22 cellular contexts compared by ENCODE assay signal in the genomic region with DNA sequence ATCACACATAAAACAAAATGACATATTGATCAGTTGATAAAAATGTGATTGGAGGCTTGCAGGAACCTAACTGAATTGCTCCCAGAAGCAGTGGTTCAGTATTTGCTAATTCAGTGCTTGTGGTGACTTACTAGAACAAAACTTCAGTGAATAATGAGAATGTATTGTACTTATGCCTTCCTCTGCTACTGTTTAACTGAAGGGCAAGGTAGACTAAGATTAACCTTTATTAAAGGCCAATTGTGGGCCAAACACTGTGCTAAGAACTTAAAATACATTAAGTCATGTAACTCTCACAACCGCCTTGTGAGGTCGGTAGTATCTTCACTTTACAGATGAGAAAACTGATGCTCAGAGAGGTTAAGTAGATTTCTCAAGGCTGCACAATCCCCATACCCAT. TPM values are rescaled to one million over a fixed set of nuclear protein-coding genes. Genes with fewer than 3 reads are reported as not detected.
DNase-seq lines count a peak whose midpoint lies in the region; ATAC-seq, FAIRE-seq and TF ChIP-seq lines count a peak whose summit lies in the region.
"Had no signal": no experiment of that assay in that cellular context is flagged by ENCODE, and none has a peak within 500 bp of the region (broad histone marks: within the 10 kb centered on the region; RNA-seq: fewer than 3 reads in every experiment).

No MANE protein-coding gene starts in this region.

- H3K27ac Mint-ChIP-seq in astrocyte (ENCODE audit: unreplicated experiment): peak overlapping the region; percentile 94
- H3K27ac Mint-ChIP-seq: activated naive CD4-positive, alpha-beta T cell treated with anti-CD3 and anti-CD28 coated beads, Interleukin-2, amount 50 U/mL, for 24 hours; CD14-positive monocyte; immature natural killer cell; nephron progenitor cell had no signal

- DNase-seq in astrocyte (ENCODE audit: low read depth) (no peak), kidney tubule cell (ENCODE audit: low spot score) (peak; percentile 84), suprapubic skin (ENCODE audit: low spot score in 2 of 2) (no peak), G401 (ENCODE audit: low spot score) (no peak)
- DNase-seq in stimulated activated CD4-positive, alpha-beta T cell treated with anti-CD3 and anti-CD28 coated beads, Interleukin-15, amount 100 ng/mL, for 24 hours: no peak
- DNase-seq: activated CD4-positive, alpha-beta T cell treated with anti-CD3 and anti-CD28 coated beads, Interleukin-2, amount 50 U/mL, for 1 hour; hippocampal formation; immature natural killer cell; NCI-H1092; NCI-H187; NCI-H2171 treated with DMSO at 0.1 percent for 48 hours; NCI-H526; nephron progenitor cell; posterior cingulate gyrus had no signal

- peak overlapping the region; percentile 35 for H3K4me2 ChIP-seq in astrocyte (ENCODE audit: low read length)

- H3K9me3 Mint-ChIP-seq in astrocyte (ENCODE audit: unreplicated experiment): no peaks in the 10 kb centered on the region
- H3K9me3 Mint-ChIP-seq: activated naive CD4-positive, alpha-beta T cell treated with anti-CD3 and anti-CD28 coated beads, Interleukin-2, amount 50 U/mL, for 24 hours; CD14-positive monocyte; immature natural killer cell; nephron progenitor cell had no signal

- no peaks in the 10 kb centered on the region for H3K27me3 Mint-ChIP-seq in astrocyte (ENCODE audit: low read depth, unreplicated experiment)

- peaks cover 22% of the 10 kb centered on the region for H3K36me3 Mint-ChIP-seq in astrocyte (ENCODE audit: low read depth, unreplicated experiment)
- H3K36me3 Mint-ChIP-seq: activated naive CD4-positive, alpha-beta T cell treated with anti-CD3 and anti-CD28 coated beads, Interleukin-2, amount 50 U/mL, for 24 hours; immature natural killer cell had no signal

- no peak overlapping the region for H3K4me3 Mint-ChIP-seq in astrocyte (ENCODE audit: unreplicated experiment)
- H3K4me3 Mint-ChIP-seq: activated naive CD4-positive, alpha-beta T cell treated with anti-CD3 and anti-CD28 coated beads, Interleukin-2, amount 50 U/mL, for 24 hours; CD14-positive monocyte; immature natural killer cell; nephron progenitor cell had no signal

- in situ Hi-C loops in G401 (cut with HindIII; ENCODE audit: low sequenced_read_pairs): no loop called here

- peak overlapping the region; percentile 54 for H3K9ac ChIP-seq in astrocyte (ENCODE audit: low read length)

- H3K27ac ChIP-seq in astrocyte (ENCODE audit: low read depth, low read length): peak overlapping the region; percentile 76
- peak overlapping the region; percentile 19 for H3K27ac ChIP-seq in suprapubic skin
- H3K27ac ChIP-seq: HL-60, RWPE1 had no signal

- peaks cover 48% of the 10 kb centered on the region for H3K4me1 ChIP-seq in astrocyte (ENCODE audit: insufficient read depth, low read length)
- peaks cover 54% of the 10 kb centered on the region for H3K4me1 ChIP-seq in suprapubic skin

- FAIRE-seq in G401.6 (lab: Jason Lieb, UNC): peak; percentile 39
- no peak for FAIRE-seq in astrocyte (lab: Jason Lieb, UNC)
- FAIRE-seq: D721Med, HepG2 had no signal

- no peaks in the 10 kb centered on the region for H4K20me1 ChIP-seq in astrocyte (ENCODE audit: insufficient read depth, low read length)

- 94% methylated on average over 2 of the region's 2 CpGs for WGBS in suprapubic skin

- H3K79me2 ChIP-seq in astrocyte (ENCODE audit: insufficient read depth, low read length): peaks cover 95% of the 10 kb centered on the region

- H3K27me3 ChIP-seq in astrocyte (ENCODE audit: insufficient read depth, low read length) (no peaks in the 10 kb centered on the region), suprapubic skin (no peaks in the 10 kb centered on the region)

- ATAC-seq in GM18873 (IDR thresholded peaks at IDR 0.05; ENCODE audit: low FRiP score, unreplicated experiment): no peak
- ATAC-seq: HepG2 had no signal

- H3K9me3 ChIP-seq in astrocyte (ENCODE audit: insufficient read depth, low read depth, low read length) (no peaks in the 10 kb centered on the region), suprapubic skin (no peaks in the 10 kb centered on the region)

- H2AFZ ChIP-seq in astrocyte (ENCODE audit: low read depth, low read length): no peak overlapping the region

- H3K4me3 ChIP-seq in astrocyte (ENCODE audit: insufficient read depth, low read depth, low read length): no peak overlapping the region
- no peak overlapping the region for H3K4me3 ChIP-seq in suprapubic skin

- TF ChIP-seq EP300 in suprapubic skin (IDR thresholded peaks at IDR 0.05): no peak

- H3K4me1 Mint-ChIP-seq in astrocyte (ENCODE audit: low read depth, unreplicated experiment): peaks cover 81% of the 10 kb centered on the region
- H3K4me1 Mint-ChIP-seq: activated naive CD4-positive, alpha-beta T cell treated with anti-CD3 and anti-CD28 coated beads, Interleukin-2, amount 50 U/mL, for 24 hours had no signal

- no peak for TF ChIP-seq POLR2A in suprapubic skin (IDR thresholded peaks at IDR 0.05)

- no peak for TF ChIP-seq CTCF in astrocyte (IDR thresholded peaks at IDR 0.05; ENCODE audit: insufficient read depth, low read depth, low read length)
- TF ChIP-seq CTCF in suprapubic skin (IDR thresholded peaks at IDR 0.05): no peak

- H3K36me3 ChIP-seq in astrocyte (ENCODE audit: insufficient read depth, low read length) (peaks cover 26% of the 10 kb centered on the region), suprapubic skin (no peaks in the 10 kb centered on the region)

RNA-seq across cellular contexts. Expression of a gene that starts 14.9 kb away (rescaled TPM):
- 930 and 1,304 TPM in 2 replicates for total RNA-seq in astrocyte
- total RNA-seq in suprapubic skin: 100 to 1,000 TPM in 3 of 4 donors, 10 to 100 TPM in 1; 85.3 to 152 (median 125) TPM
- total RNA-seq in G401 (2014; rRNA removed; shearing (Covaris generic)): 11.1 and 18.2 TPM in 2 replicates
